In the genomic region with DNA sequence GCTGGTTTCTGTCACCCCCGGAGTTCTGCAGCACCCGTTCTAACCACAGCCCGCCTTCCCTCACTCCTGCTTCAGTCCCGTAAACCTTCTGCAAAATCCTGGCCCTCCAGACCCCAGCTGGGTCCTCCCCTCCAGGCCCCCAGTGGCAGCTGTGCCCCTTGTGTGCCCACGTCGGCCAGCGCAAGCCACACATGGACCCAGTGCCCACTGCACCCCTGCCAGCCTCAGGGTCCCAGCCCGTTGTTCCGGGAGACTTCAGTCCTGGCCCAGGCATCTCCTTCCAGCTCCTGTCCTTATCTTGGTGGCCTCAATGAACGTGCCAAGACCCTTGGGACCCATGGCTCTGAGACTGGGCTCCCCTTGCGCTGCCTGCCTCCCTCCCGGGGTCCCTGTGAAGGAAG, we compare ENCODE assay signal across 20 cellular contexts. TPM values are rescaled to one million over a fixed set of nuclear protein-coding genes. Genes with fewer than 3 reads are reported as not detected.
"Had no signal": no experiment of that assay in that cellular context is flagged by ENCODE, and none has a peak within 500 bp of the region (broad histone marks: within the 10 kb centered on the region; RNA-seq: fewer than 3 reads in every experiment).

No MANE protein-coding gene starts in this region.

- H3K27me3 ChIP-seq: stomach, suprapubic skin, tibial nerve had no signal

- H3K9me3 ChIP-seq: stomach, suprapubic skin, tibial nerve had no signal

- H3K36me3 ChIP-seq: suprapubic skin had no signal

- H3K4me3 ChIP-seq: stomach, suprapubic skin, tibial nerve had no signal

- H3K4me3 Mint-ChIP-seq: activated B cell treated with CpG ODN at 0.5 μM for 24 hours; activated CD4-positive, alpha-beta T cell treated with anti-CD3 and anti-CD28 coated beads for 36 hours; activated naive CD4-positive, alpha-beta T cell treated with anti-CD3 and anti-CD28 coated beads, Interleukin-2, amount 10 ng/mL, durations not matched to agents 7 days and 5 days; memory B cell; naive B cell; stimulated activated effector memory CD8-positive, alpha-beta T cell treated with anti-CD3 and anti-CD28 coated beads, Interleukin-12 subunit alpha, Interleukin-12 subunit beta, amount 100 ng/mL, for 72 hours had no signal

- H3K36me3 Mint-ChIP-seq: activated naive CD4-positive, alpha-beta T cell treated with anti-CD3 and anti-CD28 coated beads, Interleukin-2, amount 10 ng/mL, durations not matched to agents 7 days and 5 days; naive B cell had no signal

- H3K4me1 ChIP-seq: stomach, suprapubic skin, tibial nerve had no signal

- DNase-seq: activated B cell treated with CpG ODN at 0.5 μM for 24 hours; activated CD4-positive, alpha-beta T cell treated with anti-CD3 and anti-CD28 coated beads, Interleukin-2, amount 50 U/mL, for 48 hours; activated naive CD4-positive, alpha-beta T cell treated with anti-CD3 and anti-CD28 coated beads, Interleukin-2, amount 10 ng/mL, durations not matched to agents 7 days and 5 days; activated T-cell treated with anti-CD3 and anti-CD28 coated beads, Interleukin-2, amount 50 U/mL, for 48 hours; amygdala; cortex of kidney; kidney glomerular epithelial cell; naive B cell; occipital lobe; stimulated activated CD4-positive, alpha-beta T cell treated with anti-CD3 and anti-CD28 coated beads, Interleukin-2, amount 100 ng/mL, for 24 hours; stomach; T-helper 9 cell had no signal

- H3K27ac Mint-ChIP-seq: activated B cell treated with CpG ODN at 0.5 μM for 24 hours; activated CD4-positive, alpha-beta T cell treated with anti-CD3 and anti-CD28 coated beads for 36 hours; activated naive CD4-positive, alpha-beta T cell treated with anti-CD3 and anti-CD28 coated beads, Interleukin-2, amount 10 ng/mL, durations not matched to agents 7 days and 5 days; memory B cell; naive B cell; progenitor cell of endocrine pancreas; stimulated activated effector memory CD8-positive, alpha-beta T cell treated with anti-CD3 and anti-CD28 coated beads, Interleukin-12 subunit alpha, Interleukin-12 subunit beta, amount 100 ng/mL, for 72 hours had no signal

- H3K9me3 Mint-ChIP-seq: activated B cell treated with CpG ODN at 0.5 μM for 24 hours; memory B cell; stimulated activated effector memory CD8-positive, alpha-beta T cell treated with anti-CD3 and anti-CD28 coated beads, Interleukin-12 subunit alpha, Interleukin-12 subunit beta, amount 100 ng/mL, for 72 hours had no signal

- H3K4me1 Mint-ChIP-seq: activated B cell treated with CpG ODN at 0.5 μM for 24 hours; activated CD4-positive, alpha-beta T cell treated with anti-CD3 and anti-CD28 coated beads for 36 hours; activated naive CD4-positive, alpha-beta T cell treated with anti-CD3 and anti-CD28 coated beads, Interleukin-2, amount 10 ng/mL, durations not matched to agents 7 days and 5 days; stimulated activated effector memory CD8-positive, alpha-beta T cell treated with anti-CD3 and anti-CD28 coated beads, Interleukin-12 subunit alpha, Interleukin-12 subunit beta, amount 100 ng/mL, for 72 hours had no signal

- ATAC-seq: activated CD4-positive, alpha-beta T cell treated with anti-CD3 and anti-CD28 coated beads for 36 hours; stimulated activated effector memory CD8-positive, alpha-beta T cell treated with anti-CD3 and anti-CD28 coated beads, Interleukin-12 subunit alpha, Interleukin-12 subunit beta, amount 100 ng/mL, for 72 hours had no signal

- H3K27ac ChIP-seq: epithelial cell of prostate, stomach, suprapubic skin, tibial nerve had no signal

- H3K27me3 Mint-ChIP-seq: activated B cell treated with CpG ODN at 0.5 μM for 24 hours; activated CD4-positive, alpha-beta T cell treated with anti-CD3 and anti-CD28 coated beads for 36 hours; activated naive CD4-positive, alpha-beta T cell treated with anti-CD3 and anti-CD28 coated beads, Interleukin-2, amount 10 ng/mL, durations not matched to agents 7 days and 5 days; memory B cell; naive B cell; progenitor cell of endocrine pancreas had no signal

RNA-seq across cellular contexts. Expression of a gene that starts 43.4 kb away (rescaled TPM):
- total RNA-seq: fibroblast of villous mesenchyme had no signal
